In the genomic region with DNA sequence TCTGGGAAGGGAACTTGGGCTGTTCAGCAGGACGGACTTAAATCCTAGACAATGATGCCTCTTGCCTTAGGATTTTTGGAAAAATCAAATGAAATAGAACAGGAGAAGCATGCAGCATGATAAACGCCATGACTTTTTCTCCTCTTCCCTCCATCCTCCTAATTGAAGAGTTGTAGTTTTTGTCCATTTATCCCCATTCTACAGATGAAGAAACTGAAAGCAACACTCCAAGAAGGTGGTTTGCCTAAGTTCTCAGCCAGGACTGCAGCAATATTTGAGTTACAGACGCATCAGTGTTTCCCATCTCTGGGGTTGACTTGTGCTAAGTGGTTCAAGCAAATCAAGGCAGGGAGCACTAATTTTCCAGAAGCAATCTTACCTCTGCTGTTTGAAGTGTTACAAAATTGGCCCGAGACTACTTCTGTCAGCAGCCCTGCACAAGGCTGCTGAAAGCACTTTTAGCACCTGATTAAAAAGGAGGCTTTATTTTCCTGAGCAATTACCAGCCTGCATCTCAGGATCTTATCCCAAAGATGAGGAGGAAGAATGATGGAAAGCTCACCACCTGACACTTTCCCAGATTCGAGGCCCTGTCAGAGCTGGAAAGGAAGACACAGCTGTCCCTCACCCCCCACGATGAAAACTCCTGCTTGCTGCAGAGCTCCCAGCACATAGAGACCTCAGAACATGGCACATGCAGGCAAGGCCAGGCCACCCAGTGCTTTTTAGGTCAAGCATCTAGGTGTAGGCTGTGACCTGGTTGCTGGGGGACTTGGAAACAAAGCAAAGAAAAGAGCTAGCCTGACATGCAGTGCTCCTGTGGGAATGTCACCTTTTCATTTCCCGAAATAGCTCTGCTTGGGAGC, we compare ENCODE assay signal across 16 cellular contexts. TPM values are rescaled to one million over a fixed set of nuclear protein-coding genes. Genes with fewer than 3 reads are reported as not detected.
DNase-seq lines count a peak whose midpoint lies in the region; ATAC-seq and TF ChIP-seq lines count a peak whose summit lies in the region.
"Had no signal": no experiment of that assay in that cellular context is flagged by ENCODE, and none has a peak within 500 bp of the region (broad histone marks: within the 10 kb centered on the region; RNA-seq: fewer than 3 reads in every experiment).

No MANE protein-coding gene starts in this region.

- H3K4me1 ChIP-seq in heart left ventricle (peaks cover 0 to 42% (median 28%) of the 10 kb centered on the region in 12 donors), neuronal stem cell (ENCODE audit: control insufficient read depth in 2 of 2, insufficient read depth in 1 of 2, low read depth in 1 of 2, low read length in 2 of 2) (peaks cover 0 to 13% of the 10 kb centered on the region in 2 donors), stomach (no peaks in the 10 kb centered on the region), upper lobe of right lung (no peaks in the 10 kb centered on the region)

- no peak overlapping the region for H3K23ac ChIP-seq in neuronal stem cell (ENCODE audit: low read depth, low read length, poor library complexity)

- H3K9ac ChIP-seq in neuronal stem cell (ENCODE audit: low read depth, low read length, poor library complexity), result no peak overlapping the region

- H3K27ac Mint-ChIP-seq in nephron progenitor cell, result no peak overlapping the region
- H3K27ac Mint-ChIP-seq: HFFc6 had no signal

- no peak overlapping the region for H2AFZ ChIP-seq in neuronal stem cell (ENCODE audit: low read length)

- H3K4me2 ChIP-seq in neuronal stem cell (ENCODE audit: insufficient read depth, low read length, poor library complexity, severe bottlenecking), result no peak overlapping the region

- H3K36me3 ChIP-seq in heart left ventricle (no peaks in the 10 kb centered on the region), neuronal stem cell (replicated peaks in 1 of 2; ENCODE audit: control insufficient read depth in 2 of 2, insufficient read depth in 2 of 2, low read length in 2 of 2) (no peaks in the 10 kb centered on the region), stomach (no peaks in the 10 kb centered on the region), upper lobe of right lung (no peaks in the 10 kb centered on the region)

- H2BK120ac ChIP-seq in neuronal stem cell (ENCODE audit: low read depth, low read length), result no peak overlapping the region

- H3K27ac ChIP-seq in heart left ventricle (peak overlapping the region in 11 of 12 donors; percentile 2 to 90 (median 72)), neuronal stem cell (replicated peaks; ENCODE audit: low read length) (no peak overlapping the region), stomach (no peak overlapping the region), upper lobe of right lung (no peak overlapping the region)

- no peaks in the 10 kb centered on the region for H3K9me3 ChIP-seq in heart left ventricle
- H3K9me3 ChIP-seq in neuronal stem cell (replicated peaks in 1 of 2; ENCODE audit: control insufficient read depth in 2 of 2, insufficient read depth in 1 of 2, low read depth in 1 of 2, low read length in 2 of 2), result no peaks in the 10 kb centered on the region
- no peaks in the 10 kb centered on the region for H3K9me3 ChIP-seq in stomach
- no peaks in the 10 kb centered on the region for H3K9me3 ChIP-seq in upper lobe of right lung

- no peaks in the 10 kb centered on the region for H3K36me3 Mint-ChIP-seq in nephron progenitor cell (ENCODE audit: low read depth)

- H3K4me3 Mint-ChIP-seq in nephron progenitor cell, result no peak overlapping the region
- H3K4me3 Mint-ChIP-seq: HFFc6 had no signal

- 42 to 49% (median 46%) methylated on average over 7 of the region's 7 CpGs for WGBS in heart left ventricle, 4 donors
- WGBS in neuronal stem cell (ENCODE audit: extremely low coverage in 2 of 2, insufficient read length in 2 of 2, insufficient replicate concordance in 1 of 2), 2 donors, result no CpG with 5 or more reads among the region's 7 CpGs
- 71 to 77% (median 74%) methylated on average over 7 of the region's 7 CpGs for WGBS in stomach, 5 donors

- no peak for TF ChIP-seq EP300 in stomach (IDR thresholded peaks at IDR 0.05)

- no peak overlapping the region for H2BK5ac ChIP-seq in neuronal stem cell (ENCODE audit: low read length)

- peak; percentile 24 for ATAC-seq in Right ventricle myocardium inferior
- no peak for ATAC-seq in left cardiac atrium
- ATAC-seq in heart left ventricle, result peak in 1 of 4 donors; percentile 24
- no peak for ATAC-seq in upper lobe of right lung

- intact Hi-C loops in Right ventricle myocardium inferior (cut with DNase I) (loop anchor here (10.0 kb wide), 1 partner anchor 164 kb away; a partner anchor contains a TSS), left cardiac atrium (cut with DNase I) (no loop called here), heart left ventricle (cut with DNase I) (loop anchor here in 3 of 10 donors (2.0 to 5.0 kb wide), 3 partner anchors 18 to 52 kb away; a partner anchor contains a TSS), stomach (cut with DNase I; ENCODE audit: low total_unique reads) (no loop called here), upper lobe of right lung (cut with DNase I) (no loop called here)

- H3K27me3 Mint-ChIP-seq in nephron progenitor cell (ENCODE audit: low read depth, poor library complexity), result peaks cover 9% of the 10 kb centered on the region

- TF ChIP-seq CTCF in heart left ventricle (IDR thresholded peaks at IDR 0.05) (no peak), stomach (IDR thresholded peaks at IDR 0.05) (no peak), upper lobe of right lung (IDR thresholded peaks at IDR 0.05) (no peak), nephron progenitor cell (IDR thresholded peaks at IDR 0.05) (no peak)

- no peaks in the 10 kb centered on the region for H3K9me3 Mint-ChIP-seq in nephron progenitor cell
- H3K9me3 Mint-ChIP-seq: HFFc6 had no signal

- DNase-seq in Right ventricle myocardium inferior (ENCODE audit: missing footprints) (no peak), left cardiac atrium (no peak), heart left ventricle (peak in 1 of 5 donors; percentile 3), neuronal stem cell (ENCODE audit: low spot score) (no peak), stomach (peak; percentile 10), upper lobe of right lung (no peak), NCI-H226 (no peak), nephron progenitor cell (no peak)
- DNase-seq: COR-L47, NCI-H1436, NCI-H2081, NCI-H2227 treated with DMSO at 0.1 percent for 48 hours, NCI-H526 had no signal

- H4K8ac ChIP-seq in neuronal stem cell (ENCODE audit: low read depth, low read length), result no peak overlapping the region

- H2BK15ac ChIP-seq in neuronal stem cell (ENCODE audit: low read length), result no peak overlapping the region

- H3K4me3 ChIP-seq in heart left ventricle, result no peak overlapping the region
- H3K4me3 ChIP-seq in neuronal stem cell (ENCODE audit: low read length in 2 of 2), result no peak overlapping the region
- no peak overlapping the region for H3K4me3 ChIP-seq in stomach
- no peak overlapping the region for H3K4me3 ChIP-seq in upper lobe of right lung

- no peak overlapping the region for H3K4ac ChIP-seq in neuronal stem cell (ENCODE audit: low read length)

- H3K27me3 ChIP-seq in heart left ventricle, result no peaks in the 10 kb centered on the region
- H3K27me3 ChIP-seq in neuronal stem cell (ENCODE audit: control insufficient read depth in 3 of 3, insufficient read depth in 3 of 3, low read depth in 1 of 3, low read length in 3 of 3), result peaks cover 0 to 6% (median 0%) of the 10 kb centered on the region in 3 experiments
- peaks cover 0 to 14% (median 0%) of the 10 kb centered on the region in 3 donors for H3K27me3 ChIP-seq in stomach
- no peaks in the 10 kb centered on the region for H3K27me3 ChIP-seq in upper lobe of right lung

- H3K14ac ChIP-seq in neuronal stem cell (ENCODE audit: low read length), result no peak overlapping the region

- no peak overlapping the region for H4K91ac ChIP-seq in neuronal stem cell (ENCODE audit: low read depth, low read length, poor library complexity)

- no peak overlapping the region for H2BK12ac ChIP-seq in neuronal stem cell (ENCODE audit: low read length)

- H3K18ac ChIP-seq in neuronal stem cell (ENCODE audit: low read length), result peak overlapping the region; percentile 34

- H3K79me1 ChIP-seq in neuronal stem cell (ENCODE audit: low read depth, low read length), result no peaks in the 10 kb centered on the region

- H3K4me1 Mint-ChIP-seq in nephron progenitor cell, result peaks cover 13% of the 10 kb centered on the region

- no peak overlapping the region for H2AK5ac ChIP-seq in neuronal stem cell (ENCODE audit: low read depth, low read length)

- TF ChIP-seq POLR2A in heart left ventricle (IDR thresholded peaks at IDR 0.05), result no peak
- TF ChIP-seq POLR2A in stomach (IDR thresholded peaks at IDR 0.05), result no peak

RNA-seq across cellular contexts. Expression of a gene that starts 19.7 kb away (rescaled TPM):
- total RNA-seq in Right ventricle myocardium inferior, result 108 TPM
- total RNA-seq in left cardiac atrium, result 10 to 100 TPM; 34.7 to 54.1 TPM
- total RNA-seq in heart left ventricle, result 100 to 1,000 TPM in 6 of 9 donors, 10 to 100 TPM in 3; 46.8 to 228 (median 120) TPM
- 10 to 100 TPM in 1 of 2 donors, 1 to 10 TPM in 1; 6.6 to 44.7 TPM for polyA plus RNA-seq in heart left ventricle
- polyA plus RNA-seq in neuronal stem cell (2013, experiment 1 of 2), result 0.01 TPM
- polyA plus RNA-seq in neuronal stem cell (2013, experiment 2 of 2), result 0.03 TPM
- total RNA-seq in stomach, result under 1 TPM in 1 of 5 donors, not detected in 4; 0.18 TPM
- not detected for polyA plus RNA-seq in stomach
- total RNA-seq in upper lobe of right lung, result not detected
- total RNA-seq: H4, HFFc6, SK-MEL-5 had no signal

Comparison
In these comparisons a context has a peak if more than half of its experiments do, and no peak if none do; other contexts are left out.
1. H3K27ac ChIP-seq: peak in heart left ventricle (11 of 12); none in neuronal stem cell (single experiment), stomach (0 of 5) and upper lobe of right lung (single experiment).
2. RNA of a gene that starts 19.7 kb away (total RNA-seq): 46.8 to 228 TPM in heart left ventricle, 108 TPM in Right ventricle myocardium inferior (single experiment) and 34.7 to 54.1 TPM in left cardiac atrium; 0.18 TPM in stomach and not detected in upper lobe of right lung (single experiment); every median in the first group is over 10 times any median in the second.